ENCODE assay signal across 33 cellular contexts in the genomic region with DNA sequence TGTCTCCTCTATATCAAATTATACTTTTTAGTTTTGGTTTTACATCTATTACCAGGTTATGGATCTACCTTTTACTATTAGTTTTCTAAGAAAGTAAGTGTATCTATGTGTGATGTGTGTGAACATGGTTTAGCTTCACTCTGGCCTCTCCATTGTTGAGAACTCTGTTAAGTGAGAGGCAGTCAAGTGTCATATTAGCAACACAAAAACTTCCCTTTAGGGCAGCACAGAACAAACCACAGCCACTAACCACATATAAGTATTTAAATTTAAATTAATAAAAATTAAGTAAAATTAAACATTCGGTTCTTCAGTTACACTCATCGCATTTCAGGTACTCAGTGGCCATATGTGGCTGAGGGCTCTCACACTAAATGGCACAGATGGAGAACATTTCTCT.
"Had no signal": no experiment of that assay in that cellular context is flagged by ENCODE, and none has a peak within 500 bp of the region (broad histone marks: within the 10 kb centered on the region; RNA-seq: fewer than 3 reads in every experiment).

No MANE protein-coding gene starts in this region.

- H3K27me3 Mint-ChIP-seq: activated CD4-positive, alpha-beta memory T cell treated with anti-CD3 and anti-CD28 coated beads for 36 hours; activated CD4-positive, alpha-beta T cell treated with anti-CD3 and anti-CD28 coated beads for 36 hours; activated CD4-positive, alpha-beta T cell treated with anti-CD3 and anti-CD28 coated beads, Interleukin-2, amount 10 ng/mL, durations not matched to agents 24 days and 14 days; activated CD8-positive, alpha-beta memory T cell treated with anti-CD3 and anti-CD28 coated beads, Interleukin-2, amount 10 ng/mL, durations not matched to agents 7 days and 5 days; activated naive CD4-positive, alpha-beta T cell treated with anti-CD3 and anti-CD28 coated beads, Interleukin-2, amount 50 U/mL, for 24 hours; activated naive CD8-positive, alpha-beta T cell treated with anti-CD3 and anti-CD28 coated beads, Interleukin-2, amount 10 ng/mL, durations not matched to agents 7 days and 5 days had no signal

- H3K4me3 Mint-ChIP-seq: activated CD4-positive, alpha-beta memory T cell treated with anti-CD3 and anti-CD28 coated beads for 36 hours; activated CD4-positive, alpha-beta T cell treated with anti-CD3 and anti-CD28 coated beads for 36 hours; activated CD4-positive, alpha-beta T cell treated with anti-CD3 and anti-CD28 coated beads, Interleukin-2, amount 10 ng/mL, durations not matched to agents 24 days and 14 days; activated CD8-positive, alpha-beta memory T cell treated with anti-CD3 and anti-CD28 coated beads, Interleukin-2, amount 10 ng/mL, durations not matched to agents 7 days and 5 days; activated CD8-positive, alpha-beta T cell treated with anti-CD3 and anti-CD28 coated beads, Interleukin-2, amount 10 ng/mL, durations not matched to agents 7 days and 5 days; activated naive CD4-positive, alpha-beta T cell treated with anti-CD3 and anti-CD28 coated beads for 36 hours; activated naive CD4-positive, alpha-beta T cell treated with anti-CD3 and anti-CD28 coated beads, Interleukin-2, amount 50 U/mL, for 24 hours; activated naive CD8-positive, alpha-beta T cell treated with anti-CD3 and anti-CD28 coated beads, Interleukin-2, amount 10 ng/mL, durations not matched to agents 7 days and 5 days; activated T-helper 1 cell treated with anti-CD3 and anti-CD28 coated beads, Interleukin-12 subunit alpha, Interleukin-12 subunit beta, Interleukin-2, Interleukin-4 antibody, amounts not matched to agents 30 ng/mL and 10 ng/mL and 1 ng/mL, durations not matched to agents 14 hours and 24 hours and 36 hours; brain; T-helper 2 cell treated with Interferon-gamma antibody and Interleukin-4, amounts not matched to agents 5 μg/mL and 100 μg/mL, for 36 hours had no signal

- H3K4me3 ChIP-seq: ascending aorta, breast epithelium, cardiac muscle cell, colonic mucosa, esophagus squamous epithelium, gastroesophageal sphincter had no signal

- H3K36me3 Mint-ChIP-seq: brain had no signal

- H3K27me3 ChIP-seq: ascending aorta, breast epithelium, cardiac muscle cell, colonic mucosa, esophagus squamous epithelium, gastroesophageal sphincter had no signal

- DNase-seq: activated CD4-positive, alpha-beta memory T cell treated with anti-CD3 and anti-CD28 coated beads for 36 hours; activated CD4-positive, alpha-beta T cell treated with anti-CD3 and anti-CD28 coated beads for 36 hours; activated CD4-positive, alpha-beta T cell treated with anti-CD3 and anti-CD28 coated beads, Interleukin-2, amount 10 ng/mL, durations not matched to agents 24 days and 14 days; activated CD4-positive, CD25-positive, alpha-beta regulatory T cell; activated CD4-positive, CD25-positive, alpha-beta regulatory T cell treated with anti-CD3 and anti-CD28 coated beads, Interleukin-2, amount 50 U/mL, for 72 hours; activated CD8-positive, alpha-beta memory T cell treated with anti-CD3 and anti-CD28 coated beads, Interleukin-2, amount 10 ng/mL, durations not matched to agents 7 days and 5 days; activated CD8-positive, alpha-beta memory T cell treated with anti-CD3 and anti-CD28 coated beads, Interleukin-2, amount 50 U/mL, for 4 hours; activated CD8-positive, alpha-beta T cell treated with anti-CD3 and anti-CD28 coated beads, Interleukin-2, amount 10 ng/mL, durations not matched to agents 7 days and 5 days; activated effector memory CD4-positive, alpha-beta T cell treated with anti-CD3 and anti-CD28 coated beads, Interleukin-2, amount 50 U/mL, for 16 hours; activated naive CD4-positive, alpha-beta T cell treated with anti-CD3 and anti-CD28 coated beads for 36 hours; activated naive CD8-positive, alpha-beta T cell treated with anti-CD3 and anti-CD28 coated beads, Interleukin-2, amount 10 ng/mL, durations not matched to agents 7 days and 5 days; activated T-cell treated with anti-CD3 and anti-CD28 coated beads, Interleukin-2, amount 50 U/mL, for 1 hour; activated T-cell treated with anti-CD3 and anti-CD28 coated beads, Interleukin-2, amount 50 U/mL, for 48 hours; central memory CD4-positive, alpha-beta T cell; cerebellar nuclear complex; colonic mucosa; effector CD8-positive, alpha-beta T cell; esophagus squamous epithelium; foreskin melanocyte; head of caudate nucleus; hippocampal formation; T1000; WERI-Rb-1 had no signal

- ATAC-seq: activated CD4-positive, alpha-beta T cell treated with anti-CD3 and anti-CD28 coated beads for 36 hours; activated CD8-positive, alpha-beta memory T cell treated with anti-CD3 and anti-CD28 coated beads, Interleukin-2, amount 10 ng/mL, durations not matched to agents 7 days and 5 days; activated CD8-positive, alpha-beta T cell treated with anti-CD3 and anti-CD28 coated beads, Interleukin-2, amount 10 ng/mL, durations not matched to agents 7 days and 5 days; gastroesophageal sphincter had no signal

- H3K27ac Mint-ChIP-seq: activated CD4-positive, alpha-beta memory T cell treated with anti-CD3 and anti-CD28 coated beads for 36 hours; activated CD4-positive, alpha-beta T cell treated with anti-CD3 and anti-CD28 coated beads for 36 hours; activated CD4-positive, alpha-beta T cell treated with anti-CD3 and anti-CD28 coated beads, Interleukin-2, amount 10 ng/mL, durations not matched to agents 24 days and 14 days; activated CD8-positive, alpha-beta memory T cell treated with anti-CD3 and anti-CD28 coated beads, Interleukin-2, amount 10 ng/mL, durations not matched to agents 7 days and 5 days; activated CD8-positive, alpha-beta T cell treated with anti-CD3 and anti-CD28 coated beads, Interleukin-2, amount 10 ng/mL, durations not matched to agents 7 days and 5 days; activated naive CD4-positive, alpha-beta T cell treated with anti-CD3 and anti-CD28 coated beads for 36 hours; activated naive CD4-positive, alpha-beta T cell treated with anti-CD3 and anti-CD28 coated beads, Interleukin-2, amount 50 U/mL, for 24 hours; activated naive CD8-positive, alpha-beta T cell treated with anti-CD3 and anti-CD28 coated beads, Interleukin-2, amount 10 ng/mL, durations not matched to agents 7 days and 5 days; activated T-helper 1 cell treated with anti-CD3 and anti-CD28 coated beads, Interleukin-12 subunit alpha, Interleukin-12 subunit beta, Interleukin-2, Interleukin-4 antibody, amounts not matched to agents 30 ng/mL and 10 ng/mL and 1 ng/mL, durations not matched to agents 14 hours and 24 hours and 36 hours; activated T-helper 2 cell treated with anti-CD3 and anti-CD28 coated beads, Interferon-gamma antibody, Interleukin-2, Interleukin-4, amounts not matched to agents 10 μg/mL and 5 μg/mL and 100 μg/mL, durations not matched to agents 14 hours and 24 hours and 36 hours; T-helper 2 cell treated with Interferon-gamma antibody and Interleukin-4, amounts not matched to agents 5 μg/mL and 100 μg/mL, for 36 hours had no signal

- H3K9me3 ChIP-seq: ascending aorta, breast epithelium, colonic mucosa, esophagus squamous epithelium, gastroesophageal sphincter had no signal

- H3K36me3 ChIP-seq: ascending aorta, breast epithelium, cardiac muscle cell, colonic mucosa, esophagus squamous epithelium, gastroesophageal sphincter, WERI-Rb-1 had no signal

- H3K4me1 ChIP-seq: ascending aorta, breast epithelium, colonic mucosa, esophagus squamous epithelium, gastroesophageal sphincter had no signal

- H3K9me3 Mint-ChIP-seq: activated CD4-positive, alpha-beta memory T cell treated with anti-CD3 and anti-CD28 coated beads for 36 hours; activated CD4-positive, alpha-beta T cell treated with anti-CD3 and anti-CD28 coated beads, Interleukin-2, amount 10 ng/mL, durations not matched to agents 24 days and 14 days; activated naive CD4-positive, alpha-beta T cell treated with anti-CD3 and anti-CD28 coated beads for 36 hours; activated naive CD4-positive, alpha-beta T cell treated with anti-CD3 and anti-CD28 coated beads, Interleukin-2, amount 50 U/mL, for 24 hours; activated naive CD8-positive, alpha-beta T cell treated with anti-CD3 and anti-CD28 coated beads, Interleukin-2, amount 10 ng/mL, durations not matched to agents 7 days and 5 days; activated T-helper 1 cell treated with anti-CD3 and anti-CD28 coated beads, Interleukin-12 subunit alpha, Interleukin-12 subunit beta, Interleukin-2, Interleukin-4 antibody, amounts not matched to agents 30 ng/mL and 10 ng/mL and 1 ng/mL, durations not matched to agents 14 hours and 24 hours and 36 hours; activated T-helper 2 cell treated with anti-CD3 and anti-CD28 coated beads, Interferon-gamma antibody, Interleukin-2, Interleukin-4, amounts not matched to agents 10 μg/mL and 5 μg/mL and 100 μg/mL, durations not matched to agents 14 hours and 24 hours and 36 hours; brain; T-helper 2 cell treated with Interferon-gamma antibody and Interleukin-4, amounts not matched to agents 5 μg/mL and 100 μg/mL, for 36 hours had no signal

- H3K4me1 Mint-ChIP-seq: activated CD4-positive, alpha-beta T cell treated with anti-CD3 and anti-CD28 coated beads for 36 hours; activated CD4-positive, alpha-beta T cell treated with anti-CD3 and anti-CD28 coated beads, Interleukin-2, amount 10 ng/mL, durations not matched to agents 24 days and 14 days; activated CD8-positive, alpha-beta memory T cell treated with anti-CD3 and anti-CD28 coated beads, Interleukin-2, amount 10 ng/mL, durations not matched to agents 7 days and 5 days had no signal

- H3K27ac ChIP-seq: ascending aorta, breast epithelium, cardiac muscle cell, colonic mucosa, epithelial cell of prostate, esophagus squamous epithelium, gastroesophageal sphincter, WERI-Rb-1 had no signal
